In genomic region chr13:64397699-64398098, GRCh38 we compare ENCODE assay signal across 25 cellular contexts.
A peak's percentile ranks its signal among the peaks of the same experiment; 100 is the strongest.
DNase-seq lines count a peak whose midpoint lies in the region; ATAC-seq, FAIRE-seq and TF ChIP-seq lines count a peak whose summit lies in the region.
"Had no signal": no experiment of that assay in that cellular context is flagged by ENCODE, and none has a peak within 500 bp of the region (broad histone marks: within the 10 kb centered on the region; RNA-seq: fewer than 3 reads in every experiment).

No MANE protein-coding gene starts in this region.

- H4K20me1 ChIP-seq in SU-DHL-6 (ENCODE audit: low read depth, low read length), result no peaks in the 10 kb centered on the region

- H3K27me3 ChIP-seq in A673 (replicated peaks; ENCODE audit: insufficient read depth, low read depth, low read length, poor library complexity), result no peaks in the 10 kb centered on the region
- H3K27me3 ChIP-seq in SU-DHL-6 (ENCODE audit: low read length), result no peaks in the 10 kb centered on the region
- H3K27me3 ChIP-seq: ovary, sigmoid colon, transverse colon had no signal

- H2AFZ ChIP-seq in SU-DHL-6 (ENCODE audit: low read depth, low read length, severe bottlenecking), result peak overlapping the region; percentile 47

- H3K4me1 ChIP-seq in A673 (ENCODE audit: insufficient read depth, low read length, poor library complexity, severe bottlenecking), result peaks cover 3% of the 10 kb centered on the region
- H3K4me1 ChIP-seq: sigmoid colon, transverse colon had no signal

- no peak overlapping the region for H3K9ac ChIP-seq in SU-DHL-6 (ENCODE audit: low read length)

- no peaks in the 10 kb centered on the region for H3K9me3 ChIP-seq in A673 (ENCODE audit: low read depth, low read length, poor library complexity, severe bottlenecking)
- H3K9me3 ChIP-seq in SU-DHL-6 (ENCODE audit: insufficient read depth, low read length), result peaks cover 5% of the 10 kb centered on the region; the same call in 1 of the 2 replicates
- H3K9me3 ChIP-seq: ovary, sigmoid colon, transverse colon had no signal

- peaks cover 2% of the 10 kb centered on the region for H3K9me3 Mint-ChIP-seq in activated CD4-positive, alpha-beta T cell treated with anti-CD3 and anti-CD28 coated beads, Interleukin-2, amount 10 ng/mL, durations not matched to agents 7 days and 5 days
- no peaks in the 10 kb centered on the region for H3K9me3 Mint-ChIP-seq in activated CD4-positive, alpha-beta T cell treated with anti-CD3 and anti-CD28 coated beads for 36 hours (ENCODE audit: low read depth)
- H3K9me3 Mint-ChIP-seq: stimulated activated naive CD8-positive, alpha-beta T cell treated with anti-CD3 and anti-CD28 coated beads, Interleukin-15, Interleukin-2, amounts not matched to agents 100 ng/mL and 50 ng/mL, for 24 hours had no signal

- no peak overlapping the region for H3K27ac ChIP-seq in A673 (ENCODE audit: low read depth, low read length, poor library complexity, severe bottlenecking)
- H3K27ac ChIP-seq in SU-DHL-6 (ENCODE audit: low read depth, low read length), result no peak overlapping the region
- H3K27ac ChIP-seq: ovary, sigmoid colon, transverse colon had no signal

- CTCF ChIA-PET in A673 (lab: Charles Lee), result no interaction called here
- CTCF ChIA-PET in activated CD4-positive, alpha-beta T cell treated with anti-CD3 and anti-CD28 coated beads, Interleukin-2, amount 10 ng/mL, durations not matched to agents 7 days and 5 days (lab: Charles Lee), result no interaction called here
- CTCF ChIA-PET in activated CD4-positive, alpha-beta T cell treated with anti-CD3 and anti-CD28 coated beads for 36 hours (lab: Charles Lee), result interaction anchor here (0.7 kb wide), 1 partner anchor 1135 kb away, joined by 3 read pairs; no protein-coding TSS in a partner anchor

- no peaks in the 10 kb centered on the region for H3F3A ChIP-seq in SU-DHL-6 (ENCODE audit: insufficient read depth)

- BruUV-seq in A673 (replicated peaks; lab: Mats Ljungman, UMichigan), result no TSS peak

- no peaks in the 10 kb centered on the region for H3K79me2 ChIP-seq in SU-DHL-6 (ENCODE audit: insufficient read depth, low read length)

- DNase-seq in A673 (ENCODE audit: low spot score) (peak; percentile 56), HTR-8/SVneo (ENCODE audit: insufficient read length, low spot score) (peak; percentile 1), iris pigment epithelial cell (ENCODE audit: low read depth) (peak; percentile 17), medulla oblongata (ENCODE audit: extremely low spot score) (no peak)
- DNase-seq in activated CD4-positive, alpha-beta T cell treated with anti-CD3 and anti-CD28 coated beads, Interleukin-2, amount 10 ng/mL, durations not matched to agents 7 days and 5 days, result no peak
- DNase-seq in activated CD4-positive, alpha-beta T cell treated with anti-CD3 and anti-CD28 coated beads for 36 hours, result no peak
- DNase-seq: activated CD4-positive, alpha-beta memory T cell treated with anti-CD3 and anti-CD28 coated beads for 36 hours; activated T-cell treated with anti-CD3 and anti-CD28 coated beads for 4 hours; DMS 273 treated with DMSO at 0.1 percent for 48 hours; islet precursor cell; naive thymus-derived CD4-positive, alpha-beta T cell; NCI-H1048; NCI-H2081; NCI-H446 treated with DMSO at 0.1 percent for 48 hours; ovary; SHP77 treated with DMSO at 0.1 percent for 48 hours; sigmoid colon; stimulated activated CD4-positive, alpha-beta T cell treated with anti-CD3 and anti-CD28 coated beads, Interleukin-2, amount 100 ng/mL, for 48 hours; T-helper 17 cell; transverse colon had no signal

- no peak for FAIRE-seq in HTR-8/SVneo (lab: Jason Lieb, UNC)
- FAIRE-seq: A204.1, K562 had no signal

- no peak overlapping the region for H3K27ac Mint-ChIP-seq in activated CD4-positive, alpha-beta T cell treated with anti-CD3 and anti-CD28 coated beads, Interleukin-2, amount 10 ng/mL, durations not matched to agents 7 days and 5 days
- H3K27ac Mint-ChIP-seq in activated CD4-positive, alpha-beta T cell treated with anti-CD3 and anti-CD28 coated beads for 36 hours, result no peak overlapping the region
- H3K27ac Mint-ChIP-seq: activated CD4-positive, alpha-beta memory T cell treated with anti-CD3 and anti-CD28 coated beads for 36 hours; naive thymus-derived CD4-positive, alpha-beta T cell; stimulated activated naive CD8-positive, alpha-beta T cell treated with anti-CD3 and anti-CD28 coated beads, Interleukin-15, Interleukin-2, amounts not matched to agents 100 ng/mL and 50 ng/mL, for 24 hours; T-helper 17 cell had no signal

- peak overlapping the region; percentile 21 for H3K4me2 ChIP-seq in SU-DHL-6 (ENCODE audit: low read depth, low read length, poor library complexity, severe bottlenecking)

- no peak for ATAC-seq in HG03097 (IDR thresholded peaks at IDR 0.05; ENCODE audit: low FRiP score, unreplicated experiment)
- no peak for ATAC-seq in activated CD4-positive, alpha-beta T cell treated with anti-CD3 and anti-CD28 coated beads for 36 hours
- ATAC-seq: K562; naive thymus-derived CD4-positive, alpha-beta T cell; T-helper 17 cell had no signal

- no peaks in the 10 kb centered on the region for H3K27me3 Mint-ChIP-seq in activated CD4-positive, alpha-beta T cell treated with anti-CD3 and anti-CD28 coated beads, Interleukin-2, amount 10 ng/mL, durations not matched to agents 7 days and 5 days
- no peaks in the 10 kb centered on the region for H3K27me3 Mint-ChIP-seq in activated CD4-positive, alpha-beta T cell treated with anti-CD3 and anti-CD28 coated beads for 36 hours
- H3K27me3 Mint-ChIP-seq: activated CD4-positive, alpha-beta memory T cell treated with anti-CD3 and anti-CD28 coated beads for 36 hours; naive thymus-derived CD4-positive, alpha-beta T cell; stimulated activated naive CD8-positive, alpha-beta T cell treated with anti-CD3 and anti-CD28 coated beads, Interleukin-15, Interleukin-2, amounts not matched to agents 100 ng/mL and 50 ng/mL, for 24 hours; T-helper 17 cell had no signal

- H3K36me3 Mint-ChIP-seq in activated CD4-positive, alpha-beta T cell treated with anti-CD3 and anti-CD28 coated beads, Interleukin-2, amount 10 ng/mL, durations not matched to agents 7 days and 5 days (ENCODE audit: low read depth), result no peaks in the 10 kb centered on the region
- H3K36me3 Mint-ChIP-seq in activated CD4-positive, alpha-beta T cell treated with anti-CD3 and anti-CD28 coated beads for 36 hours (ENCODE audit: low read depth), result no peaks in the 10 kb centered on the region
- H3K36me3 Mint-ChIP-seq: activated CD4-positive, alpha-beta memory T cell treated with anti-CD3 and anti-CD28 coated beads for 36 hours; naive thymus-derived CD4-positive, alpha-beta T cell had no signal

- H3K4me1 Mint-ChIP-seq in activated CD4-positive, alpha-beta T cell treated with anti-CD3 and anti-CD28 coated beads, Interleukin-2, amount 10 ng/mL, durations not matched to agents 7 days and 5 days, result no peaks in the 10 kb centered on the region
- H3K4me1 Mint-ChIP-seq in activated CD4-positive, alpha-beta T cell treated with anti-CD3 and anti-CD28 coated beads for 36 hours, result no peaks in the 10 kb centered on the region
- H3K4me1 Mint-ChIP-seq: T-helper 17 cell had no signal

- no peaks in the 10 kb centered on the region for H3K9me2 ChIP-seq in SU-DHL-6 (replicated peaks; ENCODE audit: insufficient read depth, low read length)

- H3K4me3 Mint-ChIP-seq in activated CD4-positive, alpha-beta T cell treated with anti-CD3 and anti-CD28 coated beads, Interleukin-2, amount 10 ng/mL, durations not matched to agents 7 days and 5 days, result no peak overlapping the region
- H3K4me3 Mint-ChIP-seq in activated CD4-positive, alpha-beta T cell treated with anti-CD3 and anti-CD28 coated beads for 36 hours, result no peak overlapping the region
- H3K4me3 Mint-ChIP-seq: activated CD4-positive, alpha-beta memory T cell treated with anti-CD3 and anti-CD28 coated beads for 36 hours; naive thymus-derived CD4-positive, alpha-beta T cell; stimulated activated naive CD8-positive, alpha-beta T cell treated with anti-CD3 and anti-CD28 coated beads, Interleukin-15, Interleukin-2, amounts not matched to agents 100 ng/mL and 50 ng/mL, for 24 hours; T-helper 17 cell had no signal

- intact Hi-C loops in A673 (cut with micrococcal nuclease; ENCODE audit: unreplicated experiment), result no loop called here
- intact Hi-C loops in activated CD4-positive, alpha-beta T cell treated with anti-CD3 and anti-CD28 coated beads for 36 hours (cut with DNase I, micrococcal nuclease), result no loop called here

- H3K36me3 ChIP-seq in A673 (ENCODE audit: insufficient read depth, low read length, poor library complexity, severe bottlenecking) (no peaks in the 10 kb centered on the region), SU-DHL-6 (ENCODE audit: low read length) (no peaks in the 10 kb centered on the region; the same call in 1 of the 2 replicates)
- H3K36me3 ChIP-seq: ovary, sigmoid colon, transverse colon had no signal

- H3K4me3 ChIP-seq in A673 (ENCODE audit: low read depth, low read length, poor library complexity, severe bottlenecking) (peak overlapping the region; percentile 11), SU-DHL-6 (ENCODE audit: insufficient read depth, low read length, poor library complexity, severe bottlenecking) (no peak overlapping the region)
- H3K4me3 ChIP-seq: K562, ovary, sigmoid colon, transverse colon had no signal

- POLR2A ChIA-PET in A673 (lab: Charles Lee; ENCODE audit: low non-redundant PET), result no interaction called here
- POLR2A ChIA-PET in activated CD4-positive, alpha-beta T cell treated with anti-CD3 and anti-CD28 coated beads, Interleukin-2, amount 10 ng/mL, durations not matched to agents 7 days and 5 days (lab: Charles Lee), result no interaction called here
- POLR2A ChIA-PET in activated CD4-positive, alpha-beta T cell treated with anti-CD3 and anti-CD28 coated beads for 36 hours (lab: Charles Lee), result no interaction called here

- TF ChIP-seq CTCF in A673 (conservative IDR thresholded peaks at IDR 0.05; ENCODE audit: low read depth, low read length) (no peak), SU-DHL-6 (IDR thresholded peaks at IDR 0.05; ENCODE audit: insufficient read depth, low read length, poor library complexity, severe bottlenecking) (no peak)

Comparison
In these comparisons a context has a peak if more than half of its experiments do, and no peak if none do; other contexts are left out.
1. DNase-seq: peak in A673 (single experiment), HTR-8/SVneo (single experiment) and iris pigment epithelial cell (single experiment); none in activated CD4-positive, alpha-beta T cell treated with anti-CD3 and anti-CD28 coated beads, Interleukin-2, amount 10 ng/mL, durations not matched to agents 7 days and 5 days (single experiment), activated CD4-positive, alpha-beta T cell treated with anti-CD3 and anti-CD28 coated beads for 36 hours (single experiment) and medulla oblongata (single experiment).